Comparison of ENCODE assay signal across 10 cellular contexts in the genomic region with DNA sequence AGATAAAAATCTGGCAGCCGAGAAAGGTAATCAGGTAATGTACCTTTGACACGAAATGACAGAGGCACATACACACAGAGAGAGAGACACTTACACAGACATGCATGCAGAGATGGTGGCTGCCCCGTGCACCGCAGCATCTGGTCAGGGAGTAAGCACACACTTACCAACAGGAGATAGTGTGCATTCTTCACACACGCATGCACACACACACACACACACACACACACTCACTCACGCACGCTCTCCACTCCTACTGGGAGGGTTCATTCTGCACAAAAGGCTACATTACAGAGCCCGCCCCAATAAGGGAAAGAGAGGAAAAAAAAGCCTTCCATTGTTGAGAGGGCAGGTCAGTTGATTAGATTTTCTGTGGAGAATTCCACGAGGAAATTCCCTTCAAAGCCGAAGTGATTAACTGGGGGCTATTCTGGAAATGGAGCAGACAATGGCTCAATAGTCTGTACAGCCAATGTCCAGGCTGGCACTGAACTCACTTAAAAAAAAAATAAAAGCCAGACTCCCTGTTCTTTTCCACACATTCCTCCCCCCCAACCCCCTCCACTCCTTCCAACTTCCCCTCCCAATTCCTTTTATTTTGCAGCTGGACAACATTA. TPM values are rescaled to one million over a fixed set of nuclear protein-coding genes. Genes with fewer than 3 reads are reported as not detected.
A peak's percentile ranks its signal among the peaks of the same experiment; 100 is the strongest.
DNase-seq lines count a peak whose midpoint lies in the region; ATAC-seq and TF ChIP-seq lines count a peak whose summit lies in the region.
"Had no signal": no experiment of that assay in that cellular context is flagged by ENCODE, and none has a peak within 500 bp of the region (broad histone marks: within the 10 kb centered on the region; RNA-seq: fewer than 3 reads in every experiment).

No MANE protein-coding gene starts in this region.

- intact Hi-C loops in lower lobe of right lung (cut with DNase I) = no loop called here
- intact Hi-C loops in activated CD4-positive, alpha-beta T cell treated with anti-CD3 and anti-CD28 coated beads, Interleukin-2, amount 10 ng/mL, durations not matched to agents 24 days and 14 days (cut with micrococcal nuclease) = no loop called here

- no peak overlapping the region for H3K9ac ChIP-seq in endodermal cell (ENCODE audit: extremely low read depth, low read length, poor library complexity, severe bottlenecking)

- peak overlapping the region; percentile 85 for H3K4me3 ChIP-seq in endodermal cell (ENCODE audit: low read length)
- peak overlapping the region; percentile 49 for H3K4me3 ChIP-seq in lower lobe of right lung
- H3K4me3 ChIP-seq in upper lobe of left lung = peak overlapping the region in 3 of 4 donors; percentile 36 to 47 (median 44)

- H3K9me3 ChIP-seq in endodermal cell (ENCODE audit: control insufficient read depth, low read length) (no peaks in the 10 kb centered on the region), lower lobe of right lung (no peaks in the 10 kb centered on the region), upper lobe of left lung (no peaks in the 10 kb centered on the region)

- H3K4me1 Mint-ChIP-seq in endodermal cell = peaks cover 12% of the 10 kb centered on the region
- no peaks in the 10 kb centered on the region for H3K4me1 Mint-ChIP-seq in activated CD4-positive, alpha-beta T cell treated with anti-CD3 and anti-CD28 coated beads, Interleukin-2, amount 10 ng/mL, durations not matched to agents 24 days and 14 days
- no peaks in the 10 kb centered on the region for H3K4me1 Mint-ChIP-seq in activated naive CD8-positive, alpha-beta T cell treated with anti-CD3 and anti-CD28 coated beads, Interleukin-2, amount 50 U/mL, for 24 hours
- H3K4me1 Mint-ChIP-seq: nephron had no signal

- H3K4me3 Mint-ChIP-seq in endodermal cell = no peak overlapping the region
- no peak overlapping the region for H3K4me3 Mint-ChIP-seq in activated CD4-positive, alpha-beta T cell treated with anti-CD3 and anti-CD28 coated beads, Interleukin-2, amount 10 ng/mL, durations not matched to agents 24 days and 14 days
- no peak overlapping the region for H3K4me3 Mint-ChIP-seq in activated naive CD8-positive, alpha-beta T cell treated with anti-CD3 and anti-CD28 coated beads, Interleukin-2, amount 50 U/mL, for 24 hours
- H3K4me3 Mint-ChIP-seq: nephron had no signal

- no peaks in the 10 kb centered on the region for H3K36me3 Mint-ChIP-seq in endodermal cell (ENCODE audit: low read depth)
- H3K36me3 Mint-ChIP-seq in activated CD4-positive, alpha-beta T cell treated with anti-CD3 and anti-CD28 coated beads, Interleukin-2, amount 10 ng/mL, durations not matched to agents 24 days and 14 days (ENCODE audit: low read depth) = no peaks in the 10 kb centered on the region
- no peaks in the 10 kb centered on the region for H3K36me3 Mint-ChIP-seq in activated naive CD8-positive, alpha-beta T cell treated with anti-CD3 and anti-CD28 coated beads, Interleukin-2, amount 50 U/mL, for 24 hours (ENCODE audit: low read depth)

- H3K27me3 Mint-ChIP-seq in endodermal cell (ENCODE audit: insufficient read depth) = no peaks in the 10 kb centered on the region
- H3K27me3 Mint-ChIP-seq in activated CD4-positive, alpha-beta T cell treated with anti-CD3 and anti-CD28 coated beads, Interleukin-2, amount 10 ng/mL, durations not matched to agents 24 days and 14 days = peaks cover 2% of the 10 kb centered on the region
- H3K27me3 Mint-ChIP-seq in activated naive CD8-positive, alpha-beta T cell treated with anti-CD3 and anti-CD28 coated beads, Interleukin-2, amount 50 U/mL, for 24 hours = peaks cover 2% of the 10 kb centered on the region

- DNase-seq in NCI-H2029 (lab: John Stamatoyannopoulos, UW) (peak; percentile 41), NCI-H2029 treated with DMSO at 0.1 percent for 48 hours (lab: John Stamatoyannopoulos, UW) (no peak), endodermal cell (no peak), lower lobe of right lung (no peak), upper lobe of left lung (no peak)
- no peak for DNase-seq in activated CD4-positive, alpha-beta T cell treated with anti-CD3 and anti-CD28 coated beads, Interleukin-2, amount 10 ng/mL, durations not matched to agents 24 days and 14 days
- DNase-seq in activated naive CD8-positive, alpha-beta T cell treated with anti-CD3 and anti-CD28 coated beads, Interleukin-2, amount 50 U/mL, for 24 hours = no peak
- no peak for DNase-seq in activated effector memory CD4-positive, alpha-beta T cell treated with Interleukin-2 at 50 U/mL for 16 hours
- DNase-seq: NCI-H187 treated with DMSO at 0.1 percent for 48 hours had no signal

- H3K4me1 ChIP-seq in endodermal cell (ENCODE audit: control insufficient read depth, insufficient read depth, low read length) (peaks cover 3% of the 10 kb centered on the region), lower lobe of right lung (no peaks in the 10 kb centered on the region), upper lobe of left lung (peaks cover 0 to 6% (median 2%) of the 10 kb centered on the region in 4 donors)

- no peak for TF ChIP-seq POLR2A in upper lobe of left lung (IDR thresholded peaks at IDR 0.05)

- H3K27ac ChIP-seq in endodermal cell (ENCODE audit: low read depth, low read length) = peak overlapping the region; percentile 77
- H3K27ac ChIP-seq in lower lobe of right lung = no peak overlapping the region
- H3K27ac ChIP-seq in upper lobe of left lung = no peak overlapping the region

- TF ChIP-seq CTCF in endodermal cell (conservative IDR thresholded peaks at IDR 0.05) (no peak), lower lobe of right lung (IDR thresholded peaks at IDR 0.05) (no peak), upper lobe of left lung (IDR thresholded peaks at IDR 0.05) (no peak)

- ATAC-seq in lower lobe of right lung = peak; percentile 64 to 68
- peak; percentile 49 to 59 for ATAC-seq in upper lobe of left lung (ENCODE audit: low FRiP score in 2 of 2)
- ATAC-seq in activated naive CD8-positive, alpha-beta T cell treated with anti-CD3 and anti-CD28 coated beads, Interleukin-2, amount 50 U/mL, for 24 hours = no peak

- no peak overlapping the region for H3K27ac Mint-ChIP-seq in endodermal cell
- H3K27ac Mint-ChIP-seq in activated CD4-positive, alpha-beta T cell treated with anti-CD3 and anti-CD28 coated beads, Interleukin-2, amount 10 ng/mL, durations not matched to agents 24 days and 14 days = no peak overlapping the region
- no peak overlapping the region for H3K27ac Mint-ChIP-seq in activated naive CD8-positive, alpha-beta T cell treated with anti-CD3 and anti-CD28 coated beads, Interleukin-2, amount 50 U/mL, for 24 hours
- H3K27ac Mint-ChIP-seq: nephron had no signal

- 0 to 19% methylated on average over 1 to 8 of the region's 10 CpGs for WGBS in endodermal cell (ENCODE audit: insufficient coverage in 1 of 2, insufficient read length in 1 of 2), 2 experiments
- WGBS in upper lobe of left lung, 2 donors = 26 to 28% methylated on average over 10 of the region's 10 CpGs

- no peaks in the 10 kb centered on the region for H3K36me3 ChIP-seq in endodermal cell (ENCODE audit: control insufficient read depth, insufficient read depth, low read length)
- H3K36me3 ChIP-seq in lower lobe of right lung = no peaks in the 10 kb centered on the region
- no peaks in the 10 kb centered on the region for H3K36me3 ChIP-seq in upper lobe of left lung

- no peak for TF ChIP-seq EP300 in upper lobe of left lung (IDR thresholded peaks at IDR 0.05)

- H3K9me3 Mint-ChIP-seq in endodermal cell = peaks cover 3% of the 10 kb centered on the region
- H3K9me3 Mint-ChIP-seq in activated CD4-positive, alpha-beta T cell treated with anti-CD3 and anti-CD28 coated beads, Interleukin-2, amount 10 ng/mL, durations not matched to agents 24 days and 14 days = no peaks in the 10 kb centered on the region
- H3K9me3 Mint-ChIP-seq in activated naive CD8-positive, alpha-beta T cell treated with anti-CD3 and anti-CD28 coated beads, Interleukin-2, amount 50 U/mL, for 24 hours = no peaks in the 10 kb centered on the region
- H3K9me3 Mint-ChIP-seq: nephron had no signal

- H3K27me3 ChIP-seq in endodermal cell (ENCODE audit: control insufficient read depth, insufficient read depth, low read length, poor library complexity, severe bottlenecking) = no peaks in the 10 kb centered on the region
- no peaks in the 10 kb centered on the region for H3K27me3 ChIP-seq in lower lobe of right lung (ENCODE audit: low read depth)
- H3K27me3 ChIP-seq in upper lobe of left lung = no peaks in the 10 kb centered on the region

RNA-seq across cellular contexts. Expression of a gene that starts 1.4 kb away (rescaled TPM):
- total RNA-seq in endodermal cell (10 to 100 TPM in 1 of 2 donors, 1 to 10 TPM in 1; 6.8 to 30.7 TPM), lower lobe of right lung (14.0 TPM), upper lobe of left lung (10 to 100 TPM in 5 of 6 donors, 1 to 10 TPM in 1; 9.6 to 31.4 (median 14.5) TPM)
- 17.8 TPM for polyA plus RNA-seq in endodermal cell (2013, experiment 1 of 2)
- 19.7 TPM for polyA plus RNA-seq in endodermal cell (2013, experiment 2 of 2)
- 1.3 and 2.1 TPM in 2 replicates for total RNA-seq in activated CD4-positive, alpha-beta T cell treated with anti-CD3 and anti-CD28 coated beads, Interleukin-2, amount 10 ng/mL, durations not matched to agents 24 days and 14 days
